Comparison of ENCODE assay signal across 1 cellular context in the genomic region with DNA sequence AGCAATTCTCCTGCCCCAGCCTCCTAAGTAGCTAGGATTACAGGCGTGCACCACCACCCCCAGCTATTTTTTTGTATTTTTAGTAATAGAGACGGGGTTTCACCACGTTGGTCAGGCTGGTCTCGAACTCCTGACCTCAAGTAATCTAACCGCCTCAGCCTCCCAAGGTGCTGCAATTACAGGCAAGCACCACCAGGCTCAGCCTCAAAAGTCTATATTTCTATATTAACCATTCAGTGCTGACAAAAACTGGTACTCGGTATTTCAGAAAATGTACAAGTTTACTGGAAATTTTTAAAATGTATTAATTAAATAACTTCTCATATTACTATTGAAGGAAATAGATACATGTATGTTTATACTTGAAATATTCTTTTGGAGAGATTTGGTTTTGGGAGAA.
TF ChIP-seq lines count a peak whose summit lies in the region.

No MANE protein-coding gene starts in this region.

TF ChIP-seq in GM23338, 12 proteins besides CTCF, POLR2A, EP300 and RAD21 (continued from another document):
- TF ChIP-seq, protein P1, sequence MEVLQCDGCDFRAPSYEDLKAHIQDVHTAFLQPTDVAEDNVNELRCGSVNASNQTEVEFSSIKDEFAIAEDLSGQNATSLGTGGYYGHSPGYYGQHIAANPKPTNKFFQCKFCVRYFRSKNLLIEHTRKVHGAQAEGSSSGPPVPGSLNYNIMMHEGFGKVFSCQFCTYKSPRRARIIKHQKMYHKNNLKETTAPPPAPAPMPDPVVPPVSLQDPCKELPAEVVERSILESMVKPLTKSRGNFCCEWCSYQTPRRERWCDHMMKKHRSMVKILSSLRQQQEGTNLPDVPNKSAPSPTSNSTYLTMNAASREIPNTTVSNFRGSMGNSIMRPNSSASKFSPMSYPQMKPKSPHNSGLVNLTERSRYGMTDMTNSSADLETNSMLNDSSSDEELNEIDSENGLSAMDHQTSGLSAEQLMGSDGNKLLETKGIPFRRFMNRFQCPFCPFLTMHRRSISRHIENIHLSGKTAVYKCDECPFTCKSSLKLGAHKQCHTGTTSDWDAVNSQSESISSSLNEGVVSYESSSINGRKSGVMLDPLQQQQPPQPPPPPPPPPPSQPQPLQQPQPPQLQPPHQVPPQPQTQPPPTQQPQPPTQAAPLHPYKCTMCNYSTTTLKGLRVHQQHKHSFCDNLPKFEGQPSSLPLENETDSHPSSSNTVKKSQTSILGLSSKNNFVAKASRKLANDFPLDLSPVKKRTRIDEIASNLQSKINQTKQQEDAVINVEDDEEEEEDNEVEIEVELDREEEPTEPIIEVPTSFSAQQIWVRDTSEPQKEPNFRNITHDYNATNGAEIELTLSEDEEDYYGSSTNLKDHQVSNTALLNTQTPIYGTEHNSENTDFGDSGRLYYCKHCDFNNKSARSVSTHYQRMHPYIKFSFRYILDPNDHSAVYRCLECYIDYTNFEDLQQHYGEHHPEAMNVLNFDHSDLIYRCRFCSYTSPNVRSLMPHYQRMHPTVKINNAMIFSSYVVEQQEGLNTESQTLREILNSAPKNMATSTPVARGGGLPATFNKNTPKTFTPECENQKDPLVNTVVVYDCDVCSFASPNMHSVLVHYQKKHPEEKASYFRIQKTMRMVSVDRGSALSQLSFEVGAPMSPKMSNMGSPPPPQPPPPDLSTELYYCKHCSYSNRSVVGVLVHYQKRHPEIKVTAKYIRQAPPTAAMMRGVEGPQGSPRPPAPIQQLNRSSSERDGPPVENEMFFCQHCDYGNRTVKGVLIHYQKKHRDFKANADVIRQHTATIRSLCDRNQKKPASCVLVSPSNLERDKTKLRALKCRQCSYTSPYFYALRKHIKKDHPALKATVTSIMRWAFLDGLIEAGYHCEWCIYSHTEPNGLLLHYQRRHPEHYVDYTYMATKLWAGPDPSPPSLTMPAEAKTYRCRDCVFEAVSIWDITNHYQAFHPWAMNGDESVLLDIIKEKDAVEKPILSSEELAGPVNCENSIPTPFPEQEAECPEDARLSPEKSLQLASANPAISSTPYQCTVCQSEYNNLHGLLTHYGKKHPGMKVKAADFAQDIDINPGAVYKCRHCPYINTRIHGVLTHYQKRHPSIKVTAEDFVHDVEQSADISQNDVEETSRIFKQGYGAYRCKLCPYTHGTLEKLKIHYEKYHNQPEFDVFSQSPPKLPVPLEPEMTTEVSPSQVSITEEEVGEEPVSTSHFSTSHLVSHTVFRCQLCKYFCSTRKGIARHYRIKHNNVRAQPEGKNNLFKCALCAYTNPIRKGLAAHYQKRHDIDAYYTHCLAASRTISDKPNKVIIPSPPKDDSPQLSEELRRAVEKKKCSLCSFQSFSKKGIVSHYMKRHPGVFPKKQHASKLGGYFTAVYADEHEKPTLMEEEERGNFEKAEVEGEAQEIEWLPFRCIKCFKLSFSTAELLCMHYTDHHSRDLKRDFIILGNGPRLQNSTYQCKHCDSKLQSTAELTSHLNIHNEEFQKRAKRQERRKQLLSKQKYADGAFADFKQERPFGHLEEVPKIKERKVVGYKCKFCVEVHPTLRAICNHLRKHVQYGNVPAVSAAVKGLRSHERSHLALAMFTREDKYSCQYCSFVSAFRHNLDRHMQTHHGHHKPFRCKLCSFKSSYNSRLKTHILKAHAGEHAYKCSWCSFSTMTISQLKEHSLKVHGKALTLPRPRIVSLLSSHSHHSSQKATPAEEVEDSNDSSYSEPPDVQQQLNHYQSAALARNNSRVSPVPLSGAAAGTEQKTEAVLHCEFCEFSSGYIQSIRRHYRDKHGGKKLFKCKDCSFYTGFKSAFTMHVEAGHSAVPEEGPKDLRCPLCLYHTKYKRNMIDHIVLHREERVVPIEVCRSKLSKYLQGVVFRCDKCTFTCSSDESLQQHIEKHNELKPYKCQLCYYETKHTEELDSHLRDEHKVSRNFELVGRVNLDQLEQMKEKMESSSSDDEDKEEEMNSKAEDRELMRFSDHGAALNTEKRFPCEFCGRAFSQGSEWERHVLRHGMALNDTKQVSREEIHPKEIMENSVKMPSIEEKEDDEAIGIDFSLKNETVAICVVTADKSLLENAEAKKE (CRISPR knock-in tag; IDR thresholded peaks at IDR 0.05) = no peak
- TF ChIP-seq, protein P2, sequence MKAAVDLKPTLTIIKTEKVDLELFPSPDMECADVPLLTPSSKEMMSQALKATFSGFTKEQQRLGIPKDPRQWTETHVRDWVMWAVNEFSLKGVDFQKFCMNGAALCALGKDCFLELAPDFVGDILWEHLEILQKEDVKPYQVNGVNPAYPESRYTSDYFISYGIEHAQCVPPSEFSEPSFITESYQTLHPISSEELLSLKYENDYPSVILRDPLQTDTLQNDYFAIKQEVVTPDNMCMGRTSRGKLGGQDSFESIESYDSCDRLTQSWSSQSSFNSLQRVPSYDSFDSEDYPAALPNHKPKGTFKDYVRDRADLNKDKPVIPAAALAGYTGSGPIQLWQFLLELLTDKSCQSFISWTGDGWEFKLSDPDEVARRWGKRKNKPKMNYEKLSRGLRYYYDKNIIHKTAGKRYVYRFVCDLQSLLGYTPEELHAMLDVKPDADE (IDR thresholded peaks at IDR 0.05) = no peak
- TF ChIP-seq STAT1 (IDR thresholded peaks at IDR 0.05; ENCODE audit: unreplicated experiment) (no peak), EZH2 (IDR thresholded peaks at IDR 0.05; ENCODE audit: low read depth, unreplicated experiment) (no peak)
